Comparison of ENCODE assay signal across 8 cellular contexts in genomic region chr12:6869049-6870021, GRCh38. TPM values are rescaled to one million over a fixed set of nuclear protein-coding genes. Genes with fewer than 3 reads are reported as not detected.
DNase-seq lines count a peak whose midpoint lies in the region; ATAC-seq and TF ChIP-seq lines count a peak whose summit lies in the region.

No MANE protein-coding gene starts in this region.

- ATAC-seq in omental fat pad (ENCODE audit: low FRiP score) (peak; percentile 0), GM18861 (IDR thresholded peaks at IDR 0.05; ENCODE audit: unreplicated experiment) (no peak)

- H3K9ac ChIP-seq in Loucy (ENCODE audit: low read depth, low read length, poor library complexity, severe bottlenecking): peak overlapping the region; percentile 97

- peak; percentile 96 for DNase-seq in DMS53 (lab: John Stamatoyannopoulos, UW)
- DNase-seq in SHP77 treated with DMSO at 0.1 percent for 48 hours (lab: John Stamatoyannopoulos, UW): peak; percentile 29
- peak; percentile 80 for DNase-seq in activated gamma-delta T cell treated with anti-CD3 and anti-CD28 coated beads, Interleukin-2, amount 50 U/mL, for 16 hours (ENCODE audit: low read depth)
- peak; percentile 81 for DNase-seq in germinal center (ENCODE audit: low spot score)
- DNase-seq in omental fat pad (ENCODE audit: low spot score): peak; percentile 70

- H3K79me2 ChIP-seq in Loucy (ENCODE audit: insufficient read depth, low read length): peaks cover 63% of the 10 kb centered on the region

- peak overlapping the region; percentile 98 for H3K4me2 ChIP-seq in Loucy (ENCODE audit: low read depth, low read length, poor library complexity, severe bottlenecking)

- H3K27me3 ChIP-seq in Loucy (ENCODE audit: insufficient read depth, low read length, poor library complexity, severe bottlenecking): peaks cover 4% of the 10 kb centered on the region

- H3K9me2 ChIP-seq in Loucy (replicated peaks; ENCODE audit: low read depth, low read length): no peaks in the 10 kb centered on the region

- peak overlapping the region; percentile 95 for H3K27ac ChIP-seq in temporal lobe (ENCODE audit: low read depth, low read length)

- H3F3A ChIP-seq in Loucy (ENCODE audit: low read depth): peaks cover 5% of the 10 kb centered on the region; the same call in 1 of the 2 replicates

- no peak overlapping the region for H2AFZ ChIP-seq in Loucy (ENCODE audit: low read length)

- peak; percentile 80 for TF ChIP-seq CTCF in Loucy (conservative IDR thresholded peaks at IDR 0.05; ENCODE audit: low read length)
- TF ChIP-seq CTCF in omental fat pad (IDR thresholded peaks at IDR 0.05): peak in 2 of 3 donors; percentile 51 to 75

- H3K4me3 ChIP-seq in Loucy (ENCODE audit: low read length, poor library complexity, severe bottlenecking): peak overlapping the region; percentile 94

- peaks cover 38% of the 10 kb centered on the region for H3K4me1 ChIP-seq in Loucy (ENCODE audit: insufficient read depth, low read length, poor library complexity, severe bottlenecking)

- peaks cover 36% of the 10 kb centered on the region; the same call in 1 of the 2 replicates for H3K36me3 ChIP-seq in Loucy (ENCODE audit: insufficient read depth, low read length)

- H4K20me1 ChIP-seq in Loucy (ENCODE audit: insufficient read depth, low read length, poor library complexity, severe bottlenecking): peaks cover 51% of the 10 kb centered on the region

- H3K9me3 ChIP-seq in Loucy (ENCODE audit: insufficient read depth, low read depth, low read length): no peaks in the 10 kb centered on the region

RNA-seq across cellular contexts. Expression of gene TPI1, which starts 2.0 kb away (rescaled TPM):
- total RNA-seq in omental fat pad (100 to 1,000 TPM; 254 to 446 (median 375) TPM), temporal lobe (169 TPM)

RNA-seq across cellular contexts. Expression of gene SPSB2, which starts 3.8 kb away (rescaled TPM):
- total RNA-seq in omental fat pad (1 to 10 TPM; 4.1 to 6.5 (median 5.7) TPM), temporal lobe (2.5 TPM)

RNA-seq across cellular contexts. Expression of gene USP5, which starts 17.4 kb away (rescaled TPM):
- total RNA-seq in omental fat pad (10 to 100 TPM; 33.4 to 39.4 (median 36.7) TPM), temporal lobe (57.8 TPM)

RNA-seq across cellular contexts. Expression of gene CDCA3, which starts 18.2 kb away (rescaled TPM):
- total RNA-seq in omental fat pad (1 to 10 TPM in 2 of 4 donors, under 1 TPM in 2; 0.47 to 1.6 (median 1.1) TPM), temporal lobe (2.7 TPM)

RNA-seq across cellular contexts. Expression of gene GNB3, which starts 28.6 kb away (rescaled TPM):
- total RNA-seq in omental fat pad: 1 to 10 TPM in 1 of 4 donors, under 1 TPM in 2, not detected in 1; 0.25 to 2.0 (median 0.48) TPM
- 0.74 TPM for total RNA-seq in temporal lobe

Comparison
In these comparisons a context has a peak if more than half of its experiments do, and no peak if none do; other contexts are left out.
1. DNase-seq: peak in every context shown above with its lines; median percentile 96 in DMS53; 81 in germinal center; 80 in activated gamma-delta T cell treated with anti-CD3 and anti-CD28 coated beads, Interleukin-2, amount 50 U/mL, for 16 hours; 70 in omental fat pad; 29 in SHP77 treated with DMSO at 0.1 percent for 48 hours.